20 cellular contexts compared by ENCODE assay signal in the genomic region with DNA sequence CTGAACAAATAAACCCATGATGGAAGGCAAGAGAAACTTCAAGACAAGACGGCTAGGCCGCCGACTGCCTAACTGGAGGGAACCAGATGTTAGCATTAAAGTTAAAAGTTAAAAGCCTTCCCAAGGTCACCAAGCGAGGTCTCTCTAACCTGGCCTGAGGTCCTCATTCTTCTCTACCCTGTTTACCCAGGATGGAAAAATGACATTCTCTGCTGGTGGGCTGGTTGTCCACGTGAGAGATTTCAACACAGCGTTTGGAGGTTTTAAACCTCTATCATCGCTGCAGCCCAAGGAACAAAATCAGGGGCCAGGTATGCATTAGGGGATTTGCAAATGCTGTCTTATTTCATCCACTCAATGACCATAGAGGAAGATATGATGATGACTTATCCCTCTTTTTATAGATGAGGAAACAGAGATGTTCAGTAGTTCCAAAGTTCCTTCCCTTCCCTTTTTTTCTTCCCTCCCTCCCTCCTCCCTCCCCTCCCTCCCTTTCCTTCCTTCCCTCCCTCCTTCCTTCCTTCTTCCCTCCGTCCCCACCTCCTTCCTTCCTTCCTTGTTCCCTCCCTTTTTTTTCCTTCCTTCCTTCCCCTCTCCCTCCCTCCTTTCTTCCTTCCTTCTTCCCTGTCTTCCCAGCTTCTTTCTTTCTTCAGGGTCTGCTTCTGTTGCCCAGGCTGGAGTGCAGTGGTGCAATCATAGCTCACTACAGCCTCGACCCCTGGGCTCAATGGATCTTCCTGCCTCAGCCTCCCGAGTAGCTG.
A peak's percentile ranks its signal among the peaks of the same experiment; 100 is the strongest.
DNase-seq lines count a peak whose midpoint lies in the region; ATAC-seq and TF ChIP-seq lines count a peak whose summit lies in the region.
"Had no signal": no experiment of that assay in that cellular context is flagged by ENCODE, and none has a peak within 500 bp of the region (broad histone marks: within the 10 kb centered on the region; RNA-seq: fewer than 3 reads in every experiment).

No MANE protein-coding gene starts in this region.

- CTCF ChIA-PET in WTC11 (lab: Charles Lee): interaction anchor here (0.6 kb wide), 1 partner anchor 28 kb away, joined by 3 read pairs; no protein-coding TSS in a partner anchor

- no peaks in the 10 kb centered on the region for H3K9me3 Mint-ChIP-seq in activated naive CD4-positive, alpha-beta T cell treated with anti-CD3 and anti-CD28 coated beads, Interleukin-2, amount 50 U/mL, for 24 hours
- no peaks in the 10 kb centered on the region for H3K9me3 Mint-ChIP-seq in WTC11
- H3K9me3 Mint-ChIP-seq in stimulated activated memory B cell treated with anti-CD40 and anti-IgM and Interleukin-4, amounts not matched to agents 10 μg/mL and 1 μg/mL and 100 μg/mL, for 72 hours: no peaks in the 10 kb centered on the region
- H3K9me3 Mint-ChIP-seq: activated T-helper 2 cell treated with anti-CD3 and anti-CD28 coated beads, Interferon-gamma antibody, Interleukin-2, Interleukin-4, amounts not matched to agents 10 μg/mL and 5 μg/mL and 100 μg/mL, durations not matched to agents 14 hours and 24 hours and 36 hours; stimulated activated naive CD8-positive, alpha-beta T cell treated with anti-CD3 and anti-CD28 coated beads, Interleukin-15, Interleukin-2, amounts not matched to agents 100 ng/mL and 50 ng/mL, for 24 hours had no signal

- ATAC-seq in WTC11 (no peak), left colon (peak; percentile 62)
- ATAC-seq in stimulated activated memory B cell treated with anti-CD40 and anti-IgM and Interleukin-4, amounts not matched to agents 10 μg/mL and 1 μg/mL and 100 μg/mL, for 72 hours: no peak
- ATAC-seq: K562 had no signal

- peaks cover 35% of the 10 kb centered on the region for H3K4me1 Mint-ChIP-seq in activated naive CD4-positive, alpha-beta T cell treated with anti-CD3 and anti-CD28 coated beads, Interleukin-2, amount 50 U/mL, for 24 hours
- H3K4me1 Mint-ChIP-seq in WTC11: peaks cover 48% of the 10 kb centered on the region
- peaks cover 47% of the 10 kb centered on the region for H3K4me1 Mint-ChIP-seq in stimulated activated memory B cell treated with anti-CD40 and anti-IgM and Interleukin-4, amounts not matched to agents 10 μg/mL and 1 μg/mL and 100 μg/mL, for 72 hours

- POLR2A ChIA-PET in WTC11 (lab: Charles Lee): interaction anchor here (0.6 kb wide), 1 partner anchor 55 kb away, joined by 5 read pairs; no protein-coding TSS in a partner anchor

- TF ChIP-seq CTCF in WTC11 (IDR thresholded peaks at IDR 0.05): no peak

- no peak overlapping the region for H3K27ac Mint-ChIP-seq in activated naive CD4-positive, alpha-beta T cell treated with anti-CD3 and anti-CD28 coated beads, Interleukin-2, amount 50 U/mL, for 24 hours
- peak overlapping the region; percentile 63 for H3K27ac Mint-ChIP-seq in WTC11
- peak overlapping the region; percentile 86 for H3K27ac Mint-ChIP-seq in stimulated activated memory B cell treated with anti-CD40 and anti-IgM and Interleukin-4, amounts not matched to agents 10 μg/mL and 1 μg/mL and 100 μg/mL, for 72 hours
- H3K27ac Mint-ChIP-seq: activated T-helper 2 cell treated with anti-CD3 and anti-CD28 coated beads, Interferon-gamma antibody, Interleukin-2, Interleukin-4, amounts not matched to agents 10 μg/mL and 5 μg/mL and 100 μg/mL, durations not matched to agents 14 hours and 24 hours and 36 hours had no signal

- no peaks in the 10 kb centered on the region for H3K27me3 Mint-ChIP-seq in activated naive CD4-positive, alpha-beta T cell treated with anti-CD3 and anti-CD28 coated beads, Interleukin-2, amount 50 U/mL, for 24 hours
- no peaks in the 10 kb centered on the region for H3K27me3 Mint-ChIP-seq in WTC11 (ENCODE audit: low read depth)
- no peaks in the 10 kb centered on the region for H3K27me3 Mint-ChIP-seq in stimulated activated memory B cell treated with anti-CD40 and anti-IgM and Interleukin-4, amounts not matched to agents 10 μg/mL and 1 μg/mL and 100 μg/mL, for 72 hours
- H3K27me3 Mint-ChIP-seq: stimulated activated naive CD8-positive, alpha-beta T cell treated with anti-CD3 and anti-CD28 coated beads, Interleukin-15, Interleukin-2, amounts not matched to agents 100 ng/mL and 50 ng/mL, for 24 hours had no signal

- intact Hi-C loops in left colon (cut with DNase I, micrococcal nuclease): no loop called here

- H3K4me3 Mint-ChIP-seq in activated naive CD4-positive, alpha-beta T cell treated with anti-CD3 and anti-CD28 coated beads, Interleukin-2, amount 50 U/mL, for 24 hours: peak overlapping the region; percentile 30
- H3K4me3 Mint-ChIP-seq in WTC11: no peak overlapping the region; the same call in 1 of the 2 replicates
- peak overlapping the region; percentile 49 for H3K4me3 Mint-ChIP-seq in stimulated activated memory B cell treated with anti-CD40 and anti-IgM and Interleukin-4, amounts not matched to agents 10 μg/mL and 1 μg/mL and 100 μg/mL, for 72 hours
- H3K4me3 Mint-ChIP-seq: stimulated activated naive CD8-positive, alpha-beta T cell treated with anti-CD3 and anti-CD28 coated beads, Interleukin-15, Interleukin-2, amounts not matched to agents 100 ng/mL and 50 ng/mL, for 24 hours had no signal

- no peaks in the 10 kb centered on the region for H3K36me3 Mint-ChIP-seq in activated naive CD4-positive, alpha-beta T cell treated with anti-CD3 and anti-CD28 coated beads, Interleukin-2, amount 50 U/mL, for 24 hours
- no peaks in the 10 kb centered on the region for H3K36me3 Mint-ChIP-seq in WTC11
- no peaks in the 10 kb centered on the region for H3K36me3 Mint-ChIP-seq in stimulated activated memory B cell treated with anti-CD40 and anti-IgM and Interleukin-4, amounts not matched to agents 10 μg/mL and 1 μg/mL and 100 μg/mL, for 72 hours

- DNase-seq in activated naive CD4-positive, alpha-beta T cell treated with anti-CD3 and anti-CD28 coated beads, Interleukin-2, amount 50 U/mL, for 16 hours: no peak
- DNase-seq in WTC11 (ENCODE audit: low spot score) (no peak), left colon (no peak), glomerular visceral epithelial cell (ENCODE audit: extremely low spot score) (no peak), NCI-H1048 (lab: John Stamatoyannopoulos, UW) (no peak)
- DNase-seq in stimulated activated CD4-positive, alpha-beta T cell treated with anti-CD3 and anti-CD28 coated beads, Interleukin-4, amount 100 ng/mL, for 4 hours: no peak
- DNase-seq: amygdala, MM.1S, NCI-H146, NCI-H2171 treated with DMSO at 0.1 percent for 48 hours, NCI-H526, RPMI8226, SK-N-SH, T-helper 2 cell, tibial artery had no signal

TF ChIP-seq in WTC11, 78 proteins besides CTCF, POLR2A, EP300 and RAD21 (continues in another document):
- TF ChIP-seq ESRRA (CRISPR knock-in tag; IDR thresholded peaks at IDR 0.05; ENCODE audit: borderline replicate concordance) (no peak), JAZF1 (CRISPR knock-in tag; IDR thresholded peaks at IDR 0.05) (no peak), ZNF121 (CRISPR knock-in tag; IDR thresholded peaks at IDR 0.05) (no peak), SMAD4 (CRISPR knock-in tag; IDR thresholded peaks at IDR 0.05) (no peak)
- TF ChIP-seq, protein P1, sequence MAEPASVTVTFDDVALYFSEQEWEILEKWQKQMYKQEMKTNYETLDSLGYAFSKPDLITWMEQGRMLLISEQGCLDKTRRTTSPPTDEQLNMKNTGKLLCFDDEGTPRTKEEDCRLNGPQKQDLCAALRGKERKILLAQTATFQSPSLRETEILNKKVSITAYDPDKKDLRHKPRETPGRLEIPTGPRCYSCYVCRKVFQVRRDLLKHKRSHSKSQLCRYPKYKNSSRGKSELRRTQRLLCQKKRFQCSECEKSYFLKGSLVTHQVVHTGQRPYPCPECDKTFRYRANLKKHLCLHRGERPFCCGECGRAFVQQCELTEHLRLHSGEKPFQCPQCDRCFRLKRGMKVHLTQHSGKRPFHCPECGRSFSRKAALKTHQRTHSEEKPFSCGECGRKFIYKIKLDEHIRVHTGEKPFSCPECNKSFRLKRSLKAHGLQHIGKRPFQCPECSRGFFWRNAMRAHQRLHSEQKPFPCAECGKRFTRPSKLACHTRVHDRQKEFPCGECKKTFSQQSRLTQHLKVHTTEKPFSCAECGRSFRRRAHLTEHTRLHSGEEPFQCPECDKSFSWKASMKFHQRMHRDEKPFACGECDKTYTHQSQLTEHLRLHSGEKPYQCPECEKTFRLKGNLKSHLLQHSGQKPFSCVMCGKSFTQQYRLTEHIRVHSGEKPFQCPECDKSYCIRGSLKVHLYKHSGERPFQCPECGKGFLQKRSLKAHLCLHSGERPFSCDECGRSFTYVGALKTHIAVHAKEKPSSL (CRISPR knock-in tag; conservative IDR thresholded peaks at IDR 0.05): no peak
- TF ChIP-seq, protein P2, sequence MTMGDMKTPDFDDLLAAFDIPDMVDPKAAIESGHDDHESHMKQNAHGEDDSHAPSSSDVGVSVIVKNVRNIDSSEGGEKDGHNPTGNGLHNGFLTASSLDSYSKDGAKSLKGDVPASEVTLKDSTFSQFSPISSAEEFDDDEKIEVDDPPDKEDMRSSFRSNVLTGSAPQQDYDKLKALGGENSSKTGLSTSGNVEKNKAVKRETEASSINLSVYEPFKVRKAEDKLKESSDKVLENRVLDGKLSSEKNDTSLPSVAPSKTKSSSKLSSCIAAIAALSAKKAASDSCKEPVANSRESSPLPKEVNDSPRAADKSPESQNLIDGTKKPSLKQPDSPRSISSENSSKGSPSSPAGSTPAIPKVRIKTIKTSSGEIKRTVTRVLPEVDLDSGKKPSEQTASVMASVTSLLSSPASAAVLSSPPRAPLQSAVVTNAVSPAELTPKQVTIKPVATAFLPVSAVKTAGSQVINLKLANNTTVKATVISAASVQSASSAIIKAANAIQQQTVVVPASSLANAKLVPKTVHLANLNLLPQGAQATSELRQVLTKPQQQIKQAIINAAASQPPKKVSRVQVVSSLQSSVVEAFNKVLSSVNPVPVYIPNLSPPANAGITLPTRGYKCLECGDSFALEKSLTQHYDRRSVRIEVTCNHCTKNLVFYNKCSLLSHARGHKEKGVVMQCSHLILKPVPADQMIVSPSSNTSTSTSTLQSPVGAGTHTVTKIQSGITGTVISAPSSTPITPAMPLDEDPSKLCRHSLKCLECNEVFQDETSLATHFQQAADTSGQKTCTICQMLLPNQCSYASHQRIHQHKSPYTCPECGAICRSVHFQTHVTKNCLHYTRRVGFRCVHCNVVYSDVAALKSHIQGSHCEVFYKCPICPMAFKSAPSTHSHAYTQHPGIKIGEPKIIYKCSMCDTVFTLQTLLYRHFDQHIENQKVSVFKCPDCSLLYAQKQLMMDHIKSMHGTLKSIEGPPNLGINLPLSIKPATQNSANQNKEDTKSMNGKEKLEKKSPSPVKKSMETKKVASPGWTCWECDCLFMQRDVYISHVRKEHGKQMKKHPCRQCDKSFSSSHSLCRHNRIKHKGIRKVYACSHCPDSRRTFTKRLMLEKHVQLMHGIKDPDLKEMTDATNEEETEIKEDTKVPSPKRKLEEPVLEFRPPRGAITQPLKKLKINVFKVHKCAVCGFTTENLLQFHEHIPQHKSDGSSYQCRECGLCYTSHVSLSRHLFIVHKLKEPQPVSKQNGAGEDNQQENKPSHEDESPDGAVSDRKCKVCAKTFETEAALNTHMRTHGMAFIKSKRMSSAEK (CRISPR knock-in tag; IDR thresholded peaks at IDR 0.05; ENCODE audit: borderline replicate concordance): no peak
- TF ChIP-seq, protein P3, sequence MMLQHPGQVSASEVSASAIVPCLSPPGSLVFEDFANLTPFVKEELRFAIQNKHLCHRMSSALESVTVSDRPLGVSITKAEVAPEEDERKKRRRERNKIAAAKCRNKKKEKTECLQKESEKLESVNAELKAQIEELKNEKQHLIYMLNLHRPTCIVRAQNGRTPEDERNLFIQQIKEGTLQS (CRISPR knock-in tag; conservative IDR thresholded peaks at IDR 0.05): no peak
